ENCODE assay signal across 8 cellular contexts in the genomic region with DNA sequence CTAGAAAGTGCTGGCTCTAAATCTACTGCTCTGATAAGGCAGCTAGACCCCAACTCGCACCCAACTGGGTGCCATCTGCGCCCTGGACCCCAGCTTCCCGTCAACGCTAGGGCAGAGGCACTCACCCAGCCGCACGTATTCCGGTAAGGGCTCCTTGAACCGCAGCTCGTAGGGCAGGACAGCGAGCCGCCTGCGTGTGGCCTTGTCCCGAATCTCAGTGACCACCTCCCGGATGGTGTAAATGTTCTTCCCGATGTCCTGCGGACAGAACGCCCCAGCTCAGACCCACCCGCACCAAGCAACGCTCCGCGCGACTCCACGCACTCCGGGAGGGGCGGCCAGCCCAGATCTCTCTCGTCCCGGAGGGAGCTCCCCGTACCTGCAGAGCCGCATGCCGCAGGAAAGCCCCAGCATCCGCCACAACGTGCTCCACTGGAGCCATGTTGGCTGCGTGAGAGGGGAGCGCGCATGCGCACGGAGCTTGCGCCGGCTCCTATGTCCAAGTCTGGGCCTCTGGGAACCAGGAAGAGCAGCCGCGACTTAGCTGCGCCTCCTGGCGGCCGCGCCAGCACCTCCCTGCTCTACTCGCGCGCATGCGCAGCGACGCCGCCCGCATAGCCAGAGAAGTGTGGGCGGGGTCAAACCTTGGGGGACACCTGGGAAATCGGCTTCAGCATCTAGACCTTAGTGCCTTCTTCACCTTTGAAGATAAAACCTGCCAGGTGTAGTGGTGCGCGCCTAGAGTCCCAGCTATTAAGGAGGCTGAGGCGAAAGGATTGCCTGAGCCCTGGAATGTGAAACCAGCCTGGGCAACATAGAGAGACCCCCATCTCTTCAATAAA. TPM values are rescaled to one million over a fixed set of nuclear protein-coding genes. Genes with fewer than 3 reads are reported as not detected.
DNase-seq lines count a peak whose midpoint lies in the region; ATAC-seq, FAIRE-seq and TF ChIP-seq lines count a peak whose summit lies in the region.

A gene (minus strand): TSS at position 458 of the 842 bp plus-strand sequence. CDS start 16 bp downstream, at position 442.

- peaks cover 14% of the 10 kb centered on the region; the same call in 1 of the 2 replicates for H3K36me3 ChIP-seq in Loucy (ENCODE audit: insufficient read depth, low read length)

- peak within 1 kb of the TSS; percentile 100 for H3K4me3 Mint-ChIP-seq in nephron progenitor cell
- H3K4me3 Mint-ChIP-seq in stimulated activated naive CD8-positive, alpha-beta T cell treated with anti-CD3 and anti-CD28 coated beads, Interleukin-15, amount 100 ng/mL, for 72 hours: peak within 1 kb of the TSS; percentile 99 to 100

- no peaks in the 10 kb centered on the region for H3K27me3 ChIP-seq in Loucy (ENCODE audit: insufficient read depth, low read length, poor library complexity, severe bottlenecking)

- DNase-seq in G401 (ENCODE audit: low spot score) (peak; percentile 96), H54 (ENCODE audit: insufficient read length, low spot score) (peak; percentile 88), fibroblast of the aortic adventitia (ENCODE audit: low read depth) (peak; percentile 97), nephron progenitor cell (peak; percentile 97)
- DNase-seq in activated effector memory CD4-positive, alpha-beta T cell treated with Interleukin-2 at 50 U/mL for 16 hours: peak; percentile 96
- DNase-seq in stimulated activated naive CD8-positive, alpha-beta T cell treated with anti-CD3 and anti-CD28 coated beads, Interleukin-15, amount 100 ng/mL, for 72 hours: peak; percentile 98

- FAIRE-seq in H54 (lab: Jason Lieb, UNC): no peak

- H3K4me3 ChIP-seq in Loucy (ENCODE audit: low read length, poor library complexity, severe bottlenecking) (peak within 1 kb of the TSS; percentile 90), fibroblast of the aortic adventitia (ENCODE audit: low read depth, low read length) (peak within 1 kb of the TSS; percentile 98)

- no peaks in the 10 kb centered on the region for H3K9me3 Mint-ChIP-seq in nephron progenitor cell
- H3K9me3 Mint-ChIP-seq in stimulated activated naive CD8-positive, alpha-beta T cell treated with anti-CD3 and anti-CD28 coated beads, Interleukin-15, amount 100 ng/mL, for 72 hours: no peaks in the 10 kb centered on the region

- TF ChIP-seq CTCF in Loucy (conservative IDR thresholded peaks at IDR 0.05; ENCODE audit: low read length) (peak; percentile 87), fibroblast of the aortic adventitia (IDR thresholded peaks at IDR 0.05; ENCODE audit: insufficient read depth, low read length) (peak; percentile 98), nephron progenitor cell (IDR thresholded peaks at IDR 0.05) (peak; percentile 98)

- in situ Hi-C loops in G401 (cut with HindIII; ENCODE audit: low sequenced_read_pairs): no loop called here

- H3K4me2 ChIP-seq in Loucy (ENCODE audit: low read depth, low read length, poor library complexity, severe bottlenecking): peak within 1 kb of the TSS; percentile 75

- H3K4me1 Mint-ChIP-seq in nephron progenitor cell: peaks cover 23% of the 10 kb centered on the region
- H3K4me1 Mint-ChIP-seq in stimulated activated naive CD8-positive, alpha-beta T cell treated with anti-CD3 and anti-CD28 coated beads, Interleukin-15, amount 100 ng/mL, for 72 hours: peaks cover 34% of the 10 kb centered on the region

- peaks cover 26% of the 10 kb centered on the region for H3K36me3 Mint-ChIP-seq in nephron progenitor cell (ENCODE audit: low read depth)

- H4K20me1 ChIP-seq in Loucy (ENCODE audit: insufficient read depth, low read length, poor library complexity, severe bottlenecking): no peaks in the 10 kb centered on the region

- H2AFZ ChIP-seq in Loucy (ENCODE audit: low read length): peak within 1 kb of the TSS; percentile 93

- H3K9me2 ChIP-seq in Loucy (replicated peaks; ENCODE audit: low read depth, low read length): no peaks in the 10 kb centered on the region

- TF ChIP-seq POLR2A in H54 (IDR thresholded peaks at IDR 0.05; ENCODE audit: low read depth, low read length): peak; percentile 93
- TF ChIP-seq POLR2A in Raji (IDR thresholded peaks at IDR 0.05; ENCODE audit: insufficient read depth, low read depth, low read length): peak; percentile 99

- peaks cover 13% of the 10 kb centered on the region for H3K4me1 ChIP-seq in Loucy (ENCODE audit: insufficient read depth, low read length, poor library complexity, severe bottlenecking)

- H3F3A ChIP-seq in Loucy (ENCODE audit: low read depth): no peaks in the 10 kb centered on the region

- H3K9ac ChIP-seq in Loucy (ENCODE audit: low read depth, low read length, poor library complexity, severe bottlenecking): peak within 1 kb of the TSS; percentile 89

- peak; percentile 98 for ATAC-seq in stimulated activated naive CD8-positive, alpha-beta T cell treated with anti-CD3 and anti-CD28 coated beads, Interleukin-15, amount 100 ng/mL, for 72 hours

- H3K27me3 Mint-ChIP-seq in nephron progenitor cell (ENCODE audit: low read depth, poor library complexity): peaks cover 29% of the 10 kb centered on the region
- H3K27me3 Mint-ChIP-seq in stimulated activated naive CD8-positive, alpha-beta T cell treated with anti-CD3 and anti-CD28 coated beads, Interleukin-15, amount 100 ng/mL, for 72 hours: no peaks in the 10 kb centered on the region

- peak within 1 kb of the TSS; percentile 97 for H3K27ac Mint-ChIP-seq in nephron progenitor cell
- peak within 1 kb of the TSS; percentile 99 to 100 for H3K27ac Mint-ChIP-seq in stimulated activated naive CD8-positive, alpha-beta T cell treated with anti-CD3 and anti-CD28 coated beads, Interleukin-15, amount 100 ng/mL, for 72 hours

- no peaks in the 10 kb centered on the region for H3K9me3 ChIP-seq in Loucy (ENCODE audit: insufficient read depth, low read depth, low read length)

- H3K79me2 ChIP-seq in Loucy (ENCODE audit: insufficient read depth, low read length): peaks cover 45% of the 10 kb centered on the region

RNA-seq across cellular contexts. Expression of the gene that starts here (rescaled TPM):
- 134 and 158 TPM in 2 replicates for total RNA-seq in G401 (2014; rRNA removed; shearing (Covaris generic))
- total RNA-seq in fibroblast of the aortic adventitia (ENCODE audit: low replicate concordance): 27.0 and 35.8 TPM in 2 replicates

Comparison
In these comparisons a context has a peak if more than half of its experiments do, and no peak if none do; other contexts are left out.
1. Peak in every context shown above with its lines: DNase-seq, ATAC-seq and H3K4me3 ChIP-seq.